In genomic region chr1:235327559-235328270, GRCh38 we compare ENCODE assay signal across 1 cellular context.
TF ChIP-seq lines count a peak whose summit lies in the region.

TSS of gene ARID4B (minus strand) at chr1:235328179. CDS start at chr1:235326919, 1,260 bp downstream.

TF ChIP-seq in GM12878, 131 proteins besides CTCF, POLR2A, EP300 and RAD21 (continues in another document):
- no peak for TF ChIP-seq TCF3 (IDR thresholded peaks at IDR 0.05; ENCODE audit: borderline replicate concordance, insufficient read depth, low read depth, low read length)
- no peak for TF ChIP-seq ASH2L (IDR thresholded peaks at IDR 0.05; ENCODE audit: borderline replicate concordance, low read depth)
- no peak for TF ChIP-seq NFIC (IDR thresholded peaks at IDR 0.05; ENCODE audit: low read depth, low read length)
- TF ChIP-seq ZBED1 (IDR thresholded peaks at IDR 0.05; ENCODE audit: borderline replicate concordance): no peak
- TF ChIP-seq IKZF2 (IDR thresholded peaks at IDR 0.05): no peak
- TF ChIP-seq MAX (IDR thresholded peaks at IDR 0.05; ENCODE audit: low read depth, low read length): no peak
- TF ChIP-seq STAT3 (IDR thresholded peaks at IDR 0.05; ENCODE audit: low read depth, low read length): no peak
- no peak for TF ChIP-seq MEF2B (IDR thresholded peaks at IDR 0.05; ENCODE audit: partially characterized antibody, poor library complexity, severe bottlenecking)
- TF ChIP-seq CBFB (IDR thresholded peaks at IDR 0.05; ENCODE audit: low read depth): peak; percentile 39; the same call in 1 of the 2 replicates
- 0 out of 4 replicates have a peak, but pooled peaks of 1 of the 2 experiments have one; percentile 6 for TF ChIP-seq BHLHE40 (IDR thresholded peaks at IDR 0.05; ENCODE audit: borderline replicate concordance in 1 of 2, low read depth in 2 of 2, low read length in 1 of 2)
- no peak for TF ChIP-seq SREBF1 (IDR thresholded peaks at IDR 0.05; ENCODE audit: low read length)
- no peak for TF ChIP-seq NRF1 (conservative IDR thresholded peaks at IDR 0.05; ENCODE audit: low read depth, low read length)
- TF ChIP-seq ZNF217 (IDR thresholded peaks at IDR 0.05): no peak
- no peak for TF ChIP-seq IRF5 (IDR thresholded peaks at IDR 0.05; ENCODE audit: borderline replicate concordance)
- no peak for TF ChIP-seq FOS (IDR thresholded peaks at IDR 0.05; ENCODE audit: borderline replicate concordance, extremely low read depth, insufficient read length)
- TF ChIP-seq BMI1 (IDR thresholded peaks at IDR 0.05; ENCODE audit: borderline replicate concordance): no peak
- no peak for TF ChIP-seq E4F1 (IDR thresholded peaks at IDR 0.05; ENCODE audit: borderline replicate concordance, partially characterized antibody)
- TF ChIP-seq RUNX3 (IDR thresholded peaks at IDR 0.05; ENCODE audit: low read length): no peak; the same call in 1 of the 2 replicates
- TF ChIP-seq LARP7 (IDR thresholded peaks at IDR 0.05): peak; percentile 25; the same call in 1 of the 2 replicates
- TF ChIP-seq SMC3 (IDR thresholded peaks at IDR 0.05; ENCODE audit: borderline replicate concordance, low read length): no peak
- TF ChIP-seq BACH1 (IDR thresholded peaks at IDR 0.05; ENCODE audit: borderline replicate concordance): peak; percentile 36; the same call in 1 of the 2 replicates
- no peak for TF ChIP-seq SRF (IDR thresholded peaks at IDR 0.05; ENCODE audit: low read depth in 2 of 2, low read length in 2 of 2)
- TF ChIP-seq NFYA (IDR thresholded peaks at IDR 0.05; ENCODE audit: borderline replicate concordance, low read depth, low read length): no peak
- no peak for TF ChIP-seq BRCA1 (IDR thresholded peaks at IDR 0.05; ENCODE audit: low read depth, low read length)
- no peak for TF ChIP-seq SIX5 (IDR thresholded peaks at IDR 0.05; ENCODE audit: low read depth, low read length, severe bottlenecking)
- TF ChIP-seq CEBPZ (IDR thresholded peaks at IDR 0.05; ENCODE audit: low read depth, low read length): peak; percentile 2; the same call in 1 of the 2 replicates
- TF ChIP-seq ZNF207 (IDR thresholded peaks at IDR 0.05; ENCODE audit: borderline replicate concordance): no peak
- no peak for TF ChIP-seq TBL1XR1 (IDR thresholded peaks at IDR 0.05; ENCODE audit: low read depth, low read length)
- TF ChIP-seq ZNF384 (IDR thresholded peaks at IDR 0.05; ENCODE audit: borderline replicate concordance, low read depth, low read length): no peak
- no peak for TF ChIP-seq ZNF687 (IDR thresholded peaks at IDR 0.05)
- TF ChIP-seq DPF2 (IDR thresholded peaks at IDR 0.05): 0 out of 2 replicates have a peak, but pooled peaks have one; percentile 64
- no peak for TF ChIP-seq SMAD5 (IDR thresholded peaks at IDR 0.05; ENCODE audit: low read depth)
- TF ChIP-seq MYC (IDR thresholded peaks at IDR 0.05; ENCODE audit: insufficient read depth, insufficient read length, insufficient replicate concordance, low read length, severe bottlenecking): no peak
- no peak for TF ChIP-seq CREM (IDR thresholded peaks at IDR 0.05; ENCODE audit: low read depth)
- TF ChIP-seq RELA (IDR thresholded peaks at IDR 0.05; ENCODE audit: borderline replicate concordance, partially characterized antibody): peak; percentile 34
- TF ChIP-seq MLLT1 (IDR thresholded peaks at IDR 0.05): peak; percentile 76; the same call in 1 of the 2 replicates
- 0 out of 2 replicates have a peak, but pooled peaks have one; percentile 5 for TF ChIP-seq REST (IDR thresholded peaks at IDR 0.05; ENCODE audit: low read depth, low read length)
- TF ChIP-seq NBN (IDR thresholded peaks at IDR 0.05): 0 out of 2 replicates have a peak, but pooled peaks have one; percentile 22
- no peak for TF ChIP-seq RCOR1 (conservative IDR thresholded peaks at IDR 0.05; ENCODE audit: low read depth, low read length)
- TF ChIP-seq WRNIP1 (IDR thresholded peaks at IDR 0.05; ENCODE audit: borderline replicate concordance, low read depth, low read length): no peak
- no peak for TF ChIP-seq POLR2AphosphoS2 (IDR thresholded peaks at IDR 0.05; ENCODE audit: low read depth, low read length)
- no peak for TF ChIP-seq ATF7 (IDR thresholded peaks at IDR 0.05; ENCODE audit: low read depth)
- TF ChIP-seq POLR2AphosphoS5 (IDR thresholded peaks at IDR 0.05; ENCODE audit: low read length): 0 out of 2 replicates have a peak, but pooled peaks have one; percentile 59
- TF ChIP-seq TAF1 (IDR thresholded peaks at IDR 0.05; ENCODE audit: borderline replicate concordance, low read depth, low read length): peak; percentile 79; the same call in 1 of the 2 replicates
- no peak for TF ChIP-seq GABPA (IDR thresholded peaks at IDR 0.05; ENCODE audit: low read depth)
- no peak for TF ChIP-seq ZSCAN29 (IDR thresholded peaks at IDR 0.05)
- TF ChIP-seq ZNF622 (IDR thresholded peaks at IDR 0.05): no peak
- TF ChIP-seq SIN3A (IDR thresholded peaks at IDR 0.05; ENCODE audit: low read depth, low read length): peak; percentile 27; the same call in 1 of the 2 replicates
- no peak for TF ChIP-seq SREBF2 (IDR thresholded peaks at IDR 0.05; ENCODE audit: low read length)
- TF ChIP-seq ZZZ3 (IDR thresholded peaks at IDR 0.05; ENCODE audit: control insufficient read depth, insufficient read length, low read depth): no peak
- peak; percentile 20; the same call in 1 of the 2 replicates for TF ChIP-seq GATAD2B (conservative IDR thresholded peaks at IDR 0.05; ENCODE audit: low read depth)
- no peak for TF ChIP-seq NR2F1 (conservative IDR thresholded peaks at IDR 0.05)
